15 cellular contexts compared by ENCODE assay signal in the genomic region with DNA sequence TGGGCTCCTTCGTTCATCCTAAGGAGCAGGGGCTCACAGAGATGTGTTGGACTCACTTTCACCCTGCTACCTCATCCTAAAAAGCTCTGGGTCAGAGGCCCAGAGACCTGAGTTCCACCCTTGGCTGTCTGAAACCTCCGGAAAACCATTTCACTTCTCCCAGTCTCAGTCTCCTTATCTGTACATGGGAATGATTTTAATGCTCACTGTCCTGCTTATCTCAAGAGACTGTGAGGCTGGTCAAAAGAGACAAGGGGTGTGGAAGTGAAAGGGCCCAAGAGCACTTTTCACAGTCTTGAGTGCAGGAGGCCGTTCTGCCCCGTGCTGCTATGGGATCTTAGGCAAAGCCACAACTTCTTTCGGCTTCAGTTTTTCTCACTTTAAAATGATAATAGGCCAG. TPM values are rescaled to one million over a fixed set of nuclear protein-coding genes. Genes with fewer than 3 reads are reported as not detected.
"Had no signal": no experiment of that assay in that cellular context is flagged by ENCODE, and none has a peak within 500 bp of the region (broad histone marks: within the 10 kb centered on the region; RNA-seq: fewer than 3 reads in every experiment).

No MANE protein-coding gene starts in this region.

- H3K36me3 ChIP-seq: ascending aorta, cardiac muscle cell had no signal

- H3K27ac ChIP-seq: ascending aorta, VCaP had no signal

- H3K9me3 ChIP-seq: ascending aorta had no signal

- H3K4me3 ChIP-seq: ascending aorta, cardiac muscle cell had no signal

- H3K27me3 ChIP-seq: ascending aorta had no signal

- FAIRE-seq: TTC549 had no signal

RNA-seq across cellular contexts. Expression of a gene that starts 13.2 kb away (rescaled TPM):
- total RNA-seq: activated B cell treated with CpG ODN at 0.5 μM for 24 hours; activated CD4-positive, alpha-beta memory T cell treated with anti-CD3 and anti-CD28 coated beads for 36 hours; activated CD4-positive, alpha-beta T cell treated with anti-CD3 and anti-CD28 coated beads, Interleukin-2, amount 10 ng/mL, durations not matched to agents 24 days and 14 days; activated CD8-positive, alpha-beta memory T cell treated with anti-CD3 and anti-CD28 coated beads for 36 hours; activated naive CD4-positive, alpha-beta T cell treated with anti-CD3 and anti-CD28 coated beads for 36 hours; activated T-cell treated with anti-CD3 and anti-CD28 coated beads, Interleukin-2, amount 50 U/mL, for 4 hours; activated T-cell treated with anti-CD3 and anti-CD28 coated beads, Interleukin-2, amount 50 U/mL, for 72 hours; activated T-helper 1 cell treated with anti-CD3 and anti-CD28 coated beads, Interleukin-12 subunit alpha, Interleukin-12 subunit beta, Interleukin-2, Interleukin-4 antibody, amounts not matched to agents 30 ng/mL and 10 ng/mL and 1 ng/mL, durations not matched to agents 14 hours and 24 hours and 36 hours; bronchial epithelial cell; T-cell; T-helper 17 cell had no signal
- polyA plus RNA-seq: cardiac muscle cell had no signal

RNA-seq across cellular contexts. Expression of a gene that starts 36.1 kb away (rescaled TPM):
- total RNA-seq: ascending aorta had no signal
